In the genomic region with DNA sequence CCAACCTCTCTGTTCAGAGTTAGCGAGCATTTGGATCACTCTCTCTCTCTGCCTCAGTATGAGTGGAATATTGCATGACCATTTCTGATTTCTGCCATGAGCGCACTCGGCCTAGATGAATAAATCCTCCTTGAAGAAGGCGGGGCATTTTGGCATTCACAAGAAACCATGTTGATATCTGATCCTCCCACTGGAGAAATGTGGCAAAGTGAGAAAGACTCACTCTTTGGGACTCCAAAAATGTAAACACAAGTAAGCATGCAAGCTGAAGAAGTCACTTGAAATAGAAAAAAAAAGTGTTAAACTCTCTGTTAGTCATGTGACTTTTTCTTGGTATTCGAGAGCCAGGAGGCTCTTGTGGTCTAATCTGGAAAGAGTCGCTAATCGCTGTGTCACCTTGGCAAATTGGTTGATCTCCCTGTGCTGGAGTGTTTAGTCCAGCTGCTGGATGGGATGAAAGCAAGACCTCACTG, we compare ENCODE assay signal across 19 cellular contexts.
DNase-seq lines count a peak whose midpoint lies in the region; ATAC-seq and TF ChIP-seq lines count a peak whose summit lies in the region.
"Had no signal": no experiment of that assay in that cellular context is flagged by ENCODE, and none has a peak within 500 bp of the region (broad histone marks: within the 10 kb centered on the region; RNA-seq: fewer than 3 reads in every experiment).

No MANE protein-coding gene starts in this region.

- H3K27me3 Mint-ChIP-seq in stimulated activated naive B cell treated with anti-CD40 and anti-IgM and Interleukin-4, amounts not matched to agents 10 μg/mL and 1 μg/mL and 100 μg/mL, for 72 hours, result peaks cover 0 to 2% of the 10 kb centered on the region in 2 donors
- H3K27me3 Mint-ChIP-seq: activated T-helper 17 cell treated with anti-CD3 and anti-CD28 coated beads, Interleukin-2, amount 50 U/mL, for 72 hours; progenitor cell of endocrine pancreas; stimulated activated memory B cell treated with anti-CD40 and anti-IgM and Interleukin-4, amounts not matched to agents 10 μg/mL and 1 μg/mL and 100 μg/mL, for 72 hours had no signal

- no peaks in the 10 kb centered on the region for H3K4me1 ChIP-seq in lower lobe of right lung
- H3K4me1 ChIP-seq in thoracic aorta (ENCODE audit: control insufficient read depth in 1 of 2, low read depth in 2 of 2), result peaks cover 12 to 31% of the 10 kb centered on the region in 2 donors

- H3K27me3 ChIP-seq in lower lobe of right lung (ENCODE audit: low read depth), result no peaks in the 10 kb centered on the region
- no peaks in the 10 kb centered on the region for H3K27me3 ChIP-seq in thoracic aorta (replicated peaks; ENCODE audit: insufficient read depth)

- H3K4me1 Mint-ChIP-seq in stimulated activated naive B cell treated with anti-CD40 and anti-IgM and Interleukin-4, amounts not matched to agents 10 μg/mL and 1 μg/mL and 100 μg/mL, for 72 hours, result no peaks in the 10 kb centered on the region
- H3K4me1 Mint-ChIP-seq: activated T-helper 17 cell treated with anti-CD3 and anti-CD28 coated beads, Interleukin-2, amount 50 U/mL, for 72 hours; natural killer cell; stimulated activated memory B cell treated with anti-CD40 and anti-IgM and Interleukin-4, amounts not matched to agents 10 μg/mL and 1 μg/mL and 100 μg/mL, for 72 hours had no signal

- no peak overlapping the region for H3K4me3 ChIP-seq in lower lobe of right lung
- peak overlapping the region; percentile 21 for H3K4me3 ChIP-seq in thoracic aorta
- H3K4me3 ChIP-seq: PC-9 had no signal

- H3K4me3 Mint-ChIP-seq in stimulated activated naive B cell treated with anti-CD40 and anti-IgM and Interleukin-4, amounts not matched to agents 10 μg/mL and 1 μg/mL and 100 μg/mL, for 72 hours, result no peak overlapping the region
- H3K4me3 Mint-ChIP-seq: activated T-helper 17 cell treated with anti-CD3 and anti-CD28 coated beads, Interleukin-2, amount 50 U/mL, for 72 hours; natural killer cell; stimulated activated memory B cell treated with anti-CD40 and anti-IgM and Interleukin-4, amounts not matched to agents 10 μg/mL and 1 μg/mL and 100 μg/mL, for 72 hours had no signal

- H3K9me3 Mint-ChIP-seq in stimulated activated naive B cell treated with anti-CD40 and anti-IgM and Interleukin-4, amounts not matched to agents 10 μg/mL and 1 μg/mL and 100 μg/mL, for 72 hours, result no peaks in the 10 kb centered on the region
- H3K9me3 Mint-ChIP-seq: activated T-helper 17 cell treated with anti-CD3 and anti-CD28 coated beads, Interleukin-2, amount 50 U/mL, for 72 hours; stimulated activated memory B cell treated with anti-CD40 and anti-IgM and Interleukin-4, amounts not matched to agents 10 μg/mL and 1 μg/mL and 100 μg/mL, for 72 hours had no signal

- no peak overlapping the region for H3K27ac Mint-ChIP-seq in stimulated activated naive B cell treated with anti-CD40 and anti-IgM and Interleukin-4, amounts not matched to agents 10 μg/mL and 1 μg/mL and 100 μg/mL, for 72 hours
- H3K27ac Mint-ChIP-seq: activated T-helper 17 cell treated with anti-CD3 and anti-CD28 coated beads, Interleukin-2, amount 50 U/mL, for 72 hours; natural killer cell; progenitor cell of endocrine pancreas; stimulated activated memory B cell treated with anti-CD40 and anti-IgM and Interleukin-4, amounts not matched to agents 10 μg/mL and 1 μg/mL and 100 μg/mL, for 72 hours had no signal

- DNase-seq in GM04504 (ENCODE audit: low read depth) (peak; percentile 12), fibroblast of gingiva (ENCODE audit: low read depth) (peak; percentile 92), lower lobe of right lung (no peak), thoracic aorta (ENCODE audit: low spot score) (no peak), DMS53 treated with DMSO at 0.1 percent for 48 hours (lab: John Stamatoyannopoulos, UW; ENCODE audit: unreplicated experiment) (no peak), RPMI8226 (no peak)
- DNase-seq in stimulated activated naive B cell treated with anti-CD40 and anti-IgM and Interleukin-4, amounts not matched to agents 10 μg/mL and 1 μg/mL and 100 μg/mL, for 72 hours, result no peak
- DNase-seq: activated CD4-positive, alpha-beta T cell treated with anti-CD3 and anti-CD28 coated beads for 1 hour; AML-193; mammary epithelial cell; natural killer cell; NCI-H1417 treated with DMSO at 0.1 percent for 48 hours; SK-N-SH; T1000 had no signal

- ATAC-seq in lower lobe of right lung (peak; percentile 62 to 81), thoracic aorta (ENCODE audit: insufficient number of reproducible peaks, low FRiP score, low read depth) (no peak), GM21619 (IDR thresholded peaks at IDR 0.05; ENCODE audit: unreplicated experiment) (no peak)
- no peak for ATAC-seq in stimulated activated naive B cell treated with anti-CD40 and anti-IgM and Interleukin-4, amounts not matched to agents 10 μg/mL and 1 μg/mL and 100 μg/mL, for 72 hours (replicated peaks)
- ATAC-seq: activated T-helper 17 cell treated with anti-CD3 and anti-CD28 coated beads, Interleukin-2, amount 50 U/mL, for 72 hours; natural killer cell; stimulated activated memory B cell treated with anti-CD40 and anti-IgM and Interleukin-4, amounts not matched to agents 10 μg/mL and 1 μg/mL and 100 μg/mL, for 72 hours had no signal

- TF ChIP-seq CTCF in lower lobe of right lung (IDR thresholded peaks at IDR 0.05) (no peak), thoracic aorta (IDR thresholded peaks at IDR 0.05) (no peak)

- H3K36me3 ChIP-seq in lower lobe of right lung (no peaks in the 10 kb centered on the region), thoracic aorta (no peaks in the 10 kb centered on the region)

- intact Hi-C loops in lower lobe of right lung (cut with DNase I), result no loop called here

- H3K27ac ChIP-seq in lower lobe of right lung, result no peak overlapping the region
- no peak overlapping the region for H3K27ac ChIP-seq in thoracic aorta
- H3K27ac ChIP-seq: PC-9 had no signal

- H3K9me3 ChIP-seq in lower lobe of right lung (no peaks in the 10 kb centered on the region), thoracic aorta (no peaks in the 10 kb centered on the region)
- H3K9me3 ChIP-seq: SK-N-SH had no signal

- no peaks in the 10 kb centered on the region for H3K36me3 Mint-ChIP-seq in stimulated activated naive B cell treated with anti-CD40 and anti-IgM and Interleukin-4, amounts not matched to agents 10 μg/mL and 1 μg/mL and 100 μg/mL, for 72 hours
- H3K36me3 Mint-ChIP-seq: natural killer cell; stimulated activated memory B cell treated with anti-CD40 and anti-IgM and Interleukin-4, amounts not matched to agents 10 μg/mL and 1 μg/mL and 100 μg/mL, for 72 hours had no signal

Comparison
In these comparisons a context has a peak if more than half of its experiments do, and no peak if none do; other contexts are left out.
1. DNase-seq: peak in GM04504 (single experiment) and fibroblast of gingiva (single experiment); none in lower lobe of right lung (single experiment), thoracic aorta (single experiment), DMS53 treated with DMSO at 0.1 percent for 48 hours (single experiment), stimulated activated naive B cell treated with anti-CD40 and anti-IgM and Interleukin-4, amounts not matched to agents 10 μg/mL and 1 μg/mL and 100 μg/mL, for 72 hours (single experiment) and RPMI8226 (single experiment).
2. ATAC-seq: peak in lower lobe of right lung (2 of 2); none in thoracic aorta (single experiment), GM21619 (single experiment) and stimulated activated naive B cell treated with anti-CD40 and anti-IgM and Interleukin-4, amounts not matched to agents 10 μg/mL and 1 μg/mL and 100 μg/mL, for 72 hours (0 of 2).